Comparison of ENCODE assay signal across 25 cellular contexts in the genomic region with DNA sequence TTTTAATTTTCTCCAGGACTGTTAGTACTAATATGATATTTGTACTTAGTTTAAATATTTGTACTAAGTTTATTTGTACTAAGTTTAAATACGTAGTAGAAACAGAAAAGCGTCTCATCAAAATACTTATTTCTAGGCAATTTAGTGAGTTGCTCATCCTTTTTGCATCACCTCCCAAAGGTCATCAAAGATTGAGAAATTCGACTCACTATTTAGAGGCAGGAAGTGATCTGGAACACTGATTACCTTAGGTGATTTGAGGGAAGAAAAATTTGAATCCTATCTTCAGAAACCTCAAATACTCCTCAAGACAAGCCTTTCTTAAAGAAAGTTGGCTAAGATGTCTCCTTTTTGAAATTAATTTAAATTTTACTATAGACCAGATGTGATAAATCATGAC. TPM values are rescaled to one million over a fixed set of nuclear protein-coding genes. Genes with fewer than 3 reads are reported as not detected.
"Had no signal": no experiment of that assay in that cellular context is flagged by ENCODE, and none has a peak within 500 bp of the region (broad histone marks: within the 10 kb centered on the region; RNA-seq: fewer than 3 reads in every experiment).

No MANE protein-coding gene starts in this region.

- DNase-seq: activated CD4-positive, alpha-beta T cell treated with anti-CD3 and anti-CD28 coated beads, Interleukin-2, amount 50 U/mL, for 4 hours; activated CD8-positive, alpha-beta memory T cell treated with anti-CD3 and anti-CD28 coated beads for 24 hours; activated CD8-positive, alpha-beta memory T cell treated with anti-CD3 and anti-CD28 coated beads, Interleukin-2, amount 50 U/mL, for 48 hours; activated naive CD4-positive, alpha-beta T cell treated with Interleukin-2 at 50 U/mL for 16 hours; activated naive CD8-positive, alpha-beta T cell treated with anti-CD3 and anti-CD28 coated beads for 36 hours; activated T-cell treated with anti-CD3 and anti-CD28 coated beads, Interleukin-2, amount 50 U/mL, for 4 hours; amniotic stem cell; endodermal cell; foreskin keratinocyte; left colon; lower lobe of right lung; naive B cell; nucleus accumbens; sigmoid colon; stimulated activated CD4-positive, alpha-beta T cell treated with anti-CD3 and anti-CD28 coated beads, Interleukin-15, amount 100 ng/mL, for 24 hours; T-cell; uterus had no signal

- H3K4me1 ChIP-seq: breast epithelium, foreskin keratinocyte, lower lobe of right lung, uterus had no signal

- H3K36me3 ChIP-seq: breast epithelium, uterus had no signal

- H3K4me3 ChIP-seq: breast epithelium, coronary artery, lower lobe of right lung, sigmoid colon, smooth muscle cell, uterus had no signal

- H3K27me3 ChIP-seq: breast epithelium, foreskin keratinocyte, sigmoid colon, uterus had no signal

- H3K27ac ChIP-seq: breast epithelium, coronary artery, foreskin keratinocyte, lower lobe of right lung, sigmoid colon, uterus had no signal

- ATAC-seq: activated T-cell treated with anti-CD3 and anti-CD28 coated beads, Interleukin-2, amount 50 U/mL, for 4 hours; foreskin keratinocyte; lower lobe of right lung; stimulated activated memory B cell treated with anti-CD40 and anti-IgM and Interleukin-4, amounts not matched to agents 10 μg/mL and 1 μg/mL and 100 μg/mL, for 72 hours; T-cell; WTC11 had no signal

- H3K4me2 ChIP-seq: smooth muscle cell had no signal

- H3K9me3 ChIP-seq: breast epithelium, lower lobe of right lung, sigmoid colon, uterus had no signal

RNA-seq across cellular contexts. Expression of a gene that starts 14.5 kb away (rescaled TPM):
- total RNA-seq: activated naive CD8-positive, alpha-beta T cell treated with anti-CD3 and anti-CD28 coated beads for 36 hours; activated T-helper 2 cell treated with anti-CD3 and anti-CD28 coated beads, Interferon-gamma antibody, Interleukin-2, Interleukin-4, amounts not matched to agents 10 μg/mL and 5 μg/mL and 100 μg/mL, durations not matched to agents 14 hours and 24 hours and 36 hours; foreskin keratinocyte; left colon; lower lobe of right lung; mesenteric fat pad; smooth muscle cell had no signal
- polyA plus RNA-seq: foreskin keratinocyte, neural cell had no signal
